Comparison of ENCODE assay signal across 27 cellular contexts in genomic region chr7:45252857-45253256, GRCh38.
"Had no signal": no experiment of that assay in that cellular context is flagged by ENCODE, and none has a peak within 500 bp of the region (broad histone marks: within the 10 kb centered on the region; RNA-seq: fewer than 3 reads in every experiment).

No MANE protein-coding gene starts in this region.

- H3K4me1 Mint-ChIP-seq: immature natural killer cell, mesothelial cell of epicardium, naive B cell, natural killer cell, nephron progenitor cell had no signal

- H3K4me3 Mint-ChIP-seq: immature natural killer cell, mesothelial cell of epicardium, natural killer cell, nephron progenitor cell, neural progenitor cell had no signal

- H3K4me3 ChIP-seq: heart left ventricle, left lung, neural progenitor cell, psoas muscle, right lobe of liver, smooth muscle cell, suprapubic skin, thoracic aorta, tibial artery, uterus had no signal

- H3K27me3 ChIP-seq: right lobe of liver, uterus had no signal

- DNase-seq: heart left ventricle; hypothalamus; immature natural killer cell; kidney; left colon; left lung; mammary epithelial cell; mesenchymal stem cell; naive B cell; natural killer cell; nephron progenitor cell; occipital lobe; psoas muscle; right lobe of liver; stimulated activated CD4-positive, alpha-beta T cell treated with anti-CD3 and anti-CD28 coated beads, Interleukin-1b, Interleukin-23, amount 100 ng/mL, for 48 hours; stimulated activated CD4-positive, alpha-beta T cell treated with anti-CD3 and anti-CD28 coated beads, Interleukin-2, amount 100 ng/mL, for 48 hours; stimulated activated naive CD4-positive, alpha-beta T cell treated with Interleukin-2 at 50 U/mL for 16 hours; trophoblast cell; uterus had no signal

- H3K27ac Mint-ChIP-seq: immature natural killer cell, mesothelial cell of epicardium, naive B cell, natural killer cell, nephron progenitor cell, neural progenitor cell had no signal

- H3K27ac ChIP-seq: neural progenitor cell, neutrophil, parathyroid adenoma, psoas muscle, right lobe of liver, suprapubic skin, thoracic aorta, tibial artery, uterus had no signal

- ATAC-seq: left colon, left lung, natural killer cell, psoas muscle, right lobe of liver had no signal

- H3K9me3 Mint-ChIP-seq: immature natural killer cell, mesothelial cell of epicardium, natural killer cell, nephron progenitor cell had no signal

- H3K36me3 Mint-ChIP-seq: immature natural killer cell, mesothelial cell of epicardium, naive B cell, natural killer cell, neural progenitor cell had no signal

- H3K4me1 ChIP-seq: left lung, neural progenitor cell, parathyroid adenoma, psoas muscle, right lobe of liver, suprapubic skin, tibial artery, uterus had no signal

- H3K36me3 ChIP-seq: heart left ventricle, left lung, neural progenitor cell, neutrophil, right lobe of liver, suprapubic skin, thoracic aorta, tibial artery, uterus had no signal

- H3K9me3 ChIP-seq: neutrophil, psoas muscle, right lobe of liver, suprapubic skin, thoracic aorta, tibial artery, uterus had no signal
